Comparison of ENCODE assay signal across 8 cellular contexts in the genomic region with DNA sequence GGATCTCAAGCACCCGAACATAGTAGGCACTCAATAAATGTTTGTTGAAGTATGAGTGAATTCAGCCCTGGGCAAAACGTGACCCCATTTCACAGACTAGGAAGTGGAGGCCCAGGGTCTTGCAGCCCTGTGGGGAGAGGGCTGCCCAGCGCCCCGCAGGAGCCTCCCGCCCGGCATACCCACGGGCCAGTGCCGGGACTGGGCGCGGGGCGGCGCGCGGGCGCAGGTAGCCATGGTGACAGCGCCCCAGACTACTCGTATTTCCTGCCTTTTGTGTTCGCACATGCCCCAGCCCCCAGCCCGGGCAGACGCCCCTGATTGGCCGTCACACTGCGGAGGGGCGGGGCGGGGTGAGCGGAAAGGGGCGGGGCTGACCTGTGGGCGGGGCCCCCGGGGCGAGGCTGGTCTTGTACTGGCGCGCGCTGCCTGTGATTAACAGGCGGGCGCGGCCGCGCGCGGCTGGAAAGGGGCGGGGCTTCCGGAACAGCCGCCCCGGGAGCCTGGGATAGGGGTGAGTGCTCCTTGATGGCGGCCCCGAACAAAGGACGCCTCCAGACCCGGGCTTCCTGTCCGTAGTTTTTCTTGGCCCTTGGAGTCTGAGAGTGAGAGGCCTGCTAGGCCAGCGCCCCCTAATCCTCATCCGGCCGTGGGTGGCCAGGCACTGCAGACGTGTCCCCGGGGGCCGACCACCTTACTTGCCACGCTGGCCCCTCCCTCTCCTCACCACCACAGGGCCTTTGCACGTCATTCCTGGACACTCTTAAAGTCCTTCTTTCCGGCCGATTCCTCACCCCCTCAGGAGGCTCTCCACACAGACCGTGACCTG.
DNase-seq lines count a peak whose midpoint lies in the region; ATAC-seq and TF ChIP-seq lines count a peak whose summit lies in the region.

No MANE protein-coding gene starts in this region.

- DNase-seq in 8988T (peak; percentile 97), NCI-H2227 treated with DMSO at 0.1 percent for 48 hours (lab: John Stamatoyannopoulos, UW) (peak; percentile 31), cerebellar nuclear complex (lab: John Stamatoyannopoulos, UW) (peak; percentile 47 to 52), kidney epithelial cell (ENCODE audit: low read depth) (no peak)
- peak; percentile 96 for DNase-seq in activated CD4-positive, alpha-beta T cell treated with anti-CD3 and anti-CD28 coated beads for 1 hour
- DNase-seq in stimulated activated CD4-positive, alpha-beta T cell treated with anti-CD3 and anti-CD28 coated beads, Interleukin-15, amount 100 ng/mL, for 1 hour (ENCODE audit: low read depth in 1 of 2, low spot score in 1 of 2) = peak; percentile 97

- no peaks in the 10 kb centered on the region for H3K36me3 ChIP-seq in kidney epithelial cell (ENCODE audit: control insufficient read depth, insufficient read depth, low read length)

- peak overlapping the region; percentile 44 for H3K4me3 ChIP-seq in kidney epithelial cell (ENCODE audit: low read depth, low read length)

- no peaks in the 10 kb centered on the region for H3K27me3 ChIP-seq in kidney epithelial cell (ENCODE audit: control insufficient read depth, insufficient read depth, low read length)

- TF ChIP-seq CTCF in kidney epithelial cell (IDR thresholded peaks at IDR 0.05; ENCODE audit: insufficient read depth, low read length, poor library complexity, severe bottlenecking) = peak; percentile 13

- TF ChIP-seq POLR2A in GM18526 (IDR thresholded peaks at IDR 0.05; ENCODE audit: extremely low read depth, insufficient read length) = peak; percentile 52

- peak; percentile 45 for ATAC-seq in HG03060 (IDR thresholded peaks at IDR 0.05; ENCODE audit: low read depth, unreplicated experiment)
